Comparison of ENCODE assay signal across 5 cellular contexts in genomic region chr4:156733582-156733981, GRCh38.
"Had no signal": no experiment of that assay in that cellular context is flagged by ENCODE, and none has a peak within 500 bp of the region (broad histone marks: within the 10 kb centered on the region; RNA-seq: fewer than 3 reads in every experiment).

No MANE protein-coding gene starts in this region.

- ATAC-seq: HepG2, K562 had no signal

- H3K27ac ChIP-seq: HL-60 had no signal

- DNase-seq: IMR-90, KBM-7 had no signal

- H3K4me3 ChIP-seq: K562 had no signal
